ENCODE assay signal across 8 cellular contexts in the genomic region with DNA sequence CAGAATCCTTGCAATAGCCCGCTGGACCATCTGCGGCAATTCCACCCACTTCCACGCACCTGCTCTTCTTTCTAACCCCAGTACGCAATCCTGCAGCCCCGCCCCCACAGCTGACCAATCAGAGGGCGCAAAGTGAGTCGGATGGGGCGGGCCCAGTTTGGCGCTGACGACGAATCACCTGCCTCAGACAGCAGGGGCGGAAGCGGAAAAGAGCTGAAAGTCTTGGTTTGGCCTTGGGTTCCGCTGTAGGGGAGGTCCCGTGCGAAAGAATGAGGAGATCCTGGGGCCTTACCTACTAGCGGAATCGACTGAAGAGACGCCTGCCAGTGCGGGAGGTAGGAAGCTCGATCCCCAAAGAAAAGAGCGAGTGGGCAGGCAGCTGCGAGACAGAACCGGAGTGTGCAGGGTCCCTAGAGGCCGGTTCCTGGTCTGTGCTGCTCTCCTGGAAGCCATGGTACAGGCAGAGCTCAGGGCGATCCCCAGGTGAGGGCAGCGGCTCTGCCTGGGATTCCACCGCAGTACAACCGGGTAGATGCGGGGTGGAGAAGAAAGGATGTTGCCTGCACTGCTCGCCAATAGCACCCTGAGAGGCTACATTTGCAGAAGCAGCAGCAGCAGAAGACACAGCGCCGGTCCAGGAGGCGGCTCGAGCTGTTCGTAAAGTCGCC. TPM values are rescaled to one million over a fixed set of nuclear protein-coding genes. Genes with fewer than 3 reads are reported as not detected.
DNase-seq lines count a peak whose midpoint lies in the region; ATAC-seq and TF ChIP-seq lines count a peak whose summit lies in the region.

TMEM184C (plus strand) TSS at position 225 of the 668 bp plus-strand sequence. CDS start 560 bp downstream, outside the sequence.

- peaks cover 46% of the 10 kb centered on the region for H3K4me1 Mint-ChIP-seq in CD8-positive, alpha-beta T cell (ENCODE audit: low read depth)

- H3K4me1 ChIP-seq in CD8-positive, alpha-beta T cell (ENCODE audit: insufficient read depth, low read length) = peaks cover 40% of the 10 kb centered on the region
- H3K4me1 ChIP-seq in lower lobe of right lung = peaks cover 41% of the 10 kb centered on the region

- H3K27ac Mint-ChIP-seq in CD8-positive, alpha-beta T cell = peak within 1 kb of the TSS; percentile 95

- intact Hi-C loops in CD8-positive, alpha-beta T cell (cut with DNase I, micrococcal nuclease) = loop anchor here (1.0 to 10.0 kb wide), 12 partner anchors 67 to 2000 kb away; partner anchors contain the start of genes ARHGAP10 (in 2 of the 2), MMAA (in 2 of the 2), PRMT9 (in 2 of the 2) and LSM6 (in 1 of the 2)
- intact Hi-C loops in lower lobe of right lung (cut with DNase I) = no loop called here

- POLR2A ChIA-PET in CD8-positive, alpha-beta T cell (lab: Charles Lee) = interaction anchor here (1.0 to 3.4 kb wide), 7 partner anchors 9 to 825 kb away, joined by 3 to 30 read pairs (median 6); partner anchors contain the start of genes ARHGAP10, NR3C2 and PRMT9

- CTCF ChIA-PET in CD8-positive, alpha-beta T cell (lab: Charles Lee) = interaction anchor here (0.5 to 3.1 kb wide), 8 partner anchors 9 to 427 kb away, joined by 3 to 16 read pairs (median 4); partner anchors contain the start of gene PRMT9

- H3K36me3 ChIP-seq in CD8-positive, alpha-beta T cell (ENCODE audit: insufficient read depth, low read length) = no peaks in the 10 kb centered on the region
- peaks cover 9% of the 10 kb centered on the region for H3K36me3 ChIP-seq in lower lobe of right lung

- TF ChIP-seq CTCF in CD8-positive, alpha-beta T cell (IDR thresholded peaks at IDR 0.05) = no peak
- TF ChIP-seq CTCF in lower lobe of right lung (IDR thresholded peaks at IDR 0.05) = no peak

- no peaks in the 10 kb centered on the region for H3K9me3 Mint-ChIP-seq in CD8-positive, alpha-beta T cell

- DNase-seq in CD8-positive, alpha-beta T cell = peak; percentile 98 to 99 (median 99)
- DNase-seq in HS-27A (ENCODE audit: low read depth) (peak; percentile 89), NK-92 (lab: John Stamatoyannopoulos, UW; ENCODE audit: unreplicated experiment) (peak; percentile 82), lower lobe of right lung (peak; percentile 99)
- peak; percentile 98 for DNase-seq in activated CD8-positive, alpha-beta memory T cell treated with anti-CD3 and anti-CD28 coated beads for 1 hour (ENCODE audit: extremely low read depth in 1 of 2, low read depth in 1 of 2)
- peak; percentile 99 for DNase-seq in effector CD4-positive, alpha-beta T cell
- DNase-seq in stimulated activated CD4-positive, alpha-beta T cell treated with anti-CD3 and anti-CD28 coated beads, TNF-alpha, amount 100 ng/mL, for 24 hours (ENCODE audit: low read depth in 3 of 3) = peak; percentile 98 to 99 (median 99)

- no peaks in the 10 kb centered on the region for H3K27me3 Mint-ChIP-seq in CD8-positive, alpha-beta T cell (ENCODE audit: low read depth)

- no peaks in the 10 kb centered on the region for H3K9me3 ChIP-seq in CD8-positive, alpha-beta T cell (ENCODE audit: low read length)
- H3K9me3 ChIP-seq in lower lobe of right lung = no peaks in the 10 kb centered on the region

- H3K4me3 Mint-ChIP-seq in CD8-positive, alpha-beta T cell = peak within 1 kb of the TSS; percentile 91

- H3K27me3 ChIP-seq in CD8-positive, alpha-beta T cell (ENCODE audit: insufficient read depth, low read length) = no peaks in the 10 kb centered on the region
- H3K27me3 ChIP-seq in lower lobe of right lung (ENCODE audit: low read depth) = no peaks in the 10 kb centered on the region

- peaks cover 24% of the 10 kb centered on the region for H3K36me3 Mint-ChIP-seq in CD8-positive, alpha-beta T cell

- peak; percentile 96 for ATAC-seq in CD8-positive, alpha-beta T cell
- ATAC-seq in GM19467 (IDR thresholded peaks at IDR 0.05; ENCODE audit: unreplicated experiment) (peak; percentile 100), lower lobe of right lung (peak; percentile 99 to 100)

- H3K4me3 ChIP-seq in CD8-positive, alpha-beta T cell (ENCODE audit: low read depth, low read length) = peak within 1 kb of the TSS; percentile 74
- peak within 1 kb of the TSS; percentile 86 for H3K4me3 ChIP-seq in lower lobe of right lung

- H3K27ac ChIP-seq in CD8-positive, alpha-beta T cell (ENCODE audit: low read depth, low read length) = peak within 1 kb of the TSS; percentile 81
- peak within 1 kb of the TSS; percentile 84 for H3K27ac ChIP-seq in lower lobe of right lung

RNA-seq across cellular contexts. Expression of gene TMEM184C, which starts in this region (rescaled TPM):
- 10 to 100 TPM; 10.9 to 11.7 TPM for total RNA-seq in CD8-positive, alpha-beta T cell
- total RNA-seq in lower lobe of right lung = 29.2 TPM

Comparison
In these comparisons a context has a peak if more than half of its experiments do, and no peak if none do; other contexts are left out.
1. Peak in every context shown above with its lines: DNase-seq, ATAC-seq, H3K4me3 ChIP-seq and H3K27ac ChIP-seq.